Comparison of ENCODE assay signal across 15 cellular contexts in the genomic region with DNA sequence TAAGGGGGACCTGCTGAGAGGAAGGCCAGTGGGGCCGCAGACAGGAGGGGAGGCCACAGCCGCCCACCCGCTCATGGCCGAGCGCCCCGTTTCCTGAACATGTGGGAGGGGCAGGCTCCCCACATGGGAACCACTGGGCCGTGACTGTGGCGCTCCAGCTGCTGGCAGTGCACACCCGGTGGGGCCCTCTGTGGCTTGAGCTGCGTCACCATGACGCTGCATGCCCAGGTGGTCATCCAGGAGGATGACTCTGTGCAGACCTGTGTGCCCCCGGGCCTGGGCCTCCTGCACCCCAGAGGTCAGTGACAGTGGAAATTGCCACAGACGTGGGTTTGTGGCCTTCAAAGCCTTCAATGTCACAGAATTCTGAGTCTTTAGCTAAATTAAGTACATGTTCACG.
DNase-seq lines count a peak whose midpoint lies in the region; ATAC-seq lines count a peak whose summit lies in the region.
"Had no signal": no experiment of that assay in that cellular context is flagged by ENCODE, and none has a peak within 500 bp of the region (broad histone marks: within the 10 kb centered on the region; RNA-seq: fewer than 3 reads in every experiment).

No MANE protein-coding gene starts in this region.

- H3K4me3 Mint-ChIP-seq in CD8-positive, alpha-beta memory T cell: peak overlapping the region in 1 of 7 donors; percentile 57
- H3K4me3 Mint-ChIP-seq: activated naive CD4-positive, alpha-beta T cell treated with anti-CD3 and anti-CD28 coated beads, Interleukin-2, amount 50 U/mL, for 24 hours had no signal

- peaks cover 3 to 27% (median 21%) of the 10 kb centered on the region in 11 experiments; a peak in 20 of 22 replicates for H3K36me3 ChIP-seq in BLaER1 treated with 17β-estradiol and CSF1 and Interleukin-3, amounts not matched to agents 10 nM and 100 nM
- H3K36me3 ChIP-seq in CD8-positive, alpha-beta memory T cell (ENCODE audit: insufficient read depth, low read length): no peaks in the 10 kb centered on the region
- H3K36me3 ChIP-seq: cardiac muscle cell, upper lobe of left lung had no signal

- POLR2A ChIA-PET in CD8-positive, alpha-beta memory T cell (lab: Charles Lee): no interaction called here

- H3K27ac Mint-ChIP-seq in CD8-positive, alpha-beta memory T cell: no peak overlapping the region
- H3K27ac Mint-ChIP-seq: activated naive CD4-positive, alpha-beta T cell treated with anti-CD3 and anti-CD28 coated beads, Interleukin-2, amount 50 U/mL, for 24 hours had no signal

- H3K9me3 Mint-ChIP-seq in CD8-positive, alpha-beta memory T cell: peaks cover 0 to 83% (median 0%) of the 10 kb centered on the region in 5 donors
- H3K9me3 Mint-ChIP-seq: activated naive CD4-positive, alpha-beta T cell treated with anti-CD3 and anti-CD28 coated beads, Interleukin-2, amount 50 U/mL, for 24 hours had no signal

- H3K27me3 ChIP-seq in BLaER1 treated with 17β-estradiol and CSF1 and Interleukin-3, amounts not matched to agents 10 nM and 100 nM: no peaks in the 10 kb centered on the region
- no peaks in the 10 kb centered on the region for H3K27me3 ChIP-seq in CD8-positive, alpha-beta memory T cell (ENCODE audit: insufficient read depth, low read length, poor library complexity, severe bottlenecking)
- H3K27me3 ChIP-seq: cardiac muscle cell, upper lobe of left lung had no signal

- peak overlapping the region in 5 of 11 experiments; percentile 16 to 63 (median 53); a peak in 10 of 22 replicates for H3K9ac ChIP-seq in BLaER1 treated with 17β-estradiol and CSF1 and Interleukin-3, amounts not matched to agents 10 nM and 100 nM

- peaks cover 0 to 5% (median 3%) of the 10 kb centered on the region in 3 donors for H3K4me1 Mint-ChIP-seq in CD8-positive, alpha-beta memory T cell
- H3K4me1 Mint-ChIP-seq: activated naive CD4-positive, alpha-beta T cell treated with anti-CD3 and anti-CD28 coated beads, Interleukin-2, amount 50 U/mL, for 24 hours had no signal

- ATAC-seq in GM19043 (IDR thresholded peaks at IDR 0.05; ENCODE audit: low read depth, unreplicated experiment): peak; percentile 81
- ATAC-seq in HG02588 (IDR thresholded peaks at IDR 0.05; ENCODE audit: unreplicated experiment): peak; percentile 92
- ATAC-seq in HG03469 (IDR thresholded peaks at IDR 0.05; ENCODE audit: unreplicated experiment): peak; percentile 94
- no peak for ATAC-seq in GM18870 (IDR thresholded peaks at IDR 0.05; ENCODE audit: unreplicated experiment)
- ATAC-seq: A549, left cardiac atrium had no signal

- H3K4me2 ChIP-seq in BLaER1 treated with 17β-estradiol and CSF1 and Interleukin-3, amounts not matched to agents 10 nM and 100 nM: peak overlapping the region; percentile 66 to 94 (median 87)
- H3K4me2 ChIP-seq: A549 had no signal

- CTCF ChIA-PET in CD8-positive, alpha-beta memory T cell (lab: Charles Lee): no interaction called here

- H3K9me3 ChIP-seq in BLaER1 treated with 17β-estradiol and CSF1 and Interleukin-3, amounts not matched to agents 10 nM and 100 nM (replicated peaks in 1 of 11): peaks cover 0 to 26% (median 15%) of the 10 kb centered on the region in 11 experiments; a peak in 16 of 22 replicates
- no peaks in the 10 kb centered on the region for H3K9me3 ChIP-seq in CD8-positive, alpha-beta memory T cell (ENCODE audit: low read length)
- H3K9me3 ChIP-seq: A549, upper lobe of left lung had no signal

- H3K4me3 ChIP-seq in BLaER1 treated with 17β-estradiol and CSF1 and Interleukin-3, amounts not matched to agents 10 nM and 100 nM: peak overlapping the region in 1 of 10 experiments; percentile 15; a peak in 1 of 20 replicates
- no peak overlapping the region for H3K4me3 ChIP-seq in CD8-positive, alpha-beta memory T cell (ENCODE audit: low read length)
- H3K4me3 ChIP-seq: A549, cardiac muscle cell, SK-N-MC, upper lobe of left lung had no signal

- H3K4me1 ChIP-seq in BLaER1 treated with 17β-estradiol and CSF1 and Interleukin-3, amounts not matched to agents 10 nM and 100 nM: peaks cover 11 to 68% (median 47%) of the 10 kb centered on the region in 10 experiments
- no peaks in the 10 kb centered on the region for H3K4me1 ChIP-seq in CD8-positive, alpha-beta memory T cell (ENCODE audit: insufficient read depth, low read length)
- H3K4me1 ChIP-seq: A549, upper lobe of left lung had no signal

- peaks cover 11 to 79% (median 47%) of the 10 kb centered on the region in 3 donors for H3K36me3 Mint-ChIP-seq in CD8-positive, alpha-beta memory T cell

- H3K27ac ChIP-seq in BLaER1 treated with 17β-estradiol and CSF1 and Interleukin-3, amounts not matched to agents 10 nM and 100 nM: peak overlapping the region in 8 of 11 experiments; percentile 33 to 74 (median 63); a peak in 17 of 22 replicates
- H3K27ac ChIP-seq in CD8-positive, alpha-beta memory T cell (ENCODE audit: low read depth, low read length): no peak overlapping the region
- H3K27ac ChIP-seq: A549, cardiac muscle cell, SK-N-MC, upper lobe of left lung had no signal

- H4K20me1 ChIP-seq in BLaER1 treated with 17β-estradiol and CSF1 and Interleukin-3, amounts not matched to agents 10 nM and 100 nM: peaks cover 0 to 6% (median 0%) of the 10 kb centered on the region in 11 experiments; a peak in 4 of 22 replicates

- DNase-seq in T-helper 2 cell (no peak), medulla oblongata (ENCODE audit: extremely low spot score) (no peak)
- DNase-seq in CD8-positive, alpha-beta memory T cell: no peak
- DNase-seq: left cardiac atrium, NCI-H2081 had no signal

- H3K27me3 Mint-ChIP-seq in CD8-positive, alpha-beta memory T cell: no peaks in the 10 kb centered on the region
- H3K27me3 Mint-ChIP-seq: activated naive CD4-positive, alpha-beta T cell treated with anti-CD3 and anti-CD28 coated beads, Interleukin-2, amount 50 U/mL, for 24 hours had no signal
